1 cellular context compared by ENCODE assay signal in genomic region chr5:137867664-137868063, GRCh38.
TF ChIP-seq lines count a peak whose summit lies in the region.

Gene MYOT (plus strand): TSS chr5:137867860. CDS start chr5:137870652, 2,792 bp downstream.

TF ChIP-seq in K562, 482 proteins besides CTCF, POLR2A, EP300 and RAD21:
- TF ChIP-seq RNF219 (CRISPR knock-in tag; IDR thresholded peaks at IDR 0.05) = no peak
- no peak for TF ChIP-seq NFRKB (IDR thresholded peaks at IDR 0.05; ENCODE audit: low read depth)
- TF ChIP-seq FOXO4 (CRISPR knock-in tag; IDR thresholded peaks at IDR 0.05) = no peak
- TF ChIP-seq MEIS2 (IDR thresholded peaks at IDR 0.05; ENCODE audit: partially characterized antibody) = peak; percentile 16
- TF ChIP-seq PKNOX1 (IDR thresholded peaks at IDR 0.05) = peak; percentile 59
- TF ChIP-seq KLF16 (IDR thresholded peaks at IDR 0.05) = no peak
- no peak for TF ChIP-seq RBM15 (IDR thresholded peaks at IDR 0.05; ENCODE audit: insufficient read depth, low read length)
- TF ChIP-seq BHLHE40 (IDR thresholded peaks at IDR 0.05; ENCODE audit: low read length) = 0 out of 2 replicates have a peak, but pooled peaks have one; percentile 22
- no peak for TF ChIP-seq FOSL1 (tag; conservative IDR thresholded peaks at IDR 0.05)
- peak; percentile 100 for TF ChIP-seq MYNN (IDR thresholded peaks at IDR 0.05)
- TF ChIP-seq MYNN (CRISPR knock-in tag; IDR thresholded peaks at IDR 0.05) = peak; percentile 93
- TF ChIP-seq ZNF444 (CRISPR knock-in tag; IDR thresholded peaks at IDR 0.05) = no peak
- no peak for TF ChIP-seq CEBPG (CRISPR knock-in tag; IDR thresholded peaks at IDR 0.05)
- TF ChIP-seq CEBPG (tag; conservative IDR thresholded peaks at IDR 0.05 in 1 of 2, IDR thresholded peaks at IDR 0.05 in 1 of 2) = no peak
- no peak for TF ChIP-seq GMEB1 (CRISPR knock-in tag; IDR thresholded peaks at IDR 0.05)
